ENCODE assay signal across 1 cellular context in the genomic region with DNA sequence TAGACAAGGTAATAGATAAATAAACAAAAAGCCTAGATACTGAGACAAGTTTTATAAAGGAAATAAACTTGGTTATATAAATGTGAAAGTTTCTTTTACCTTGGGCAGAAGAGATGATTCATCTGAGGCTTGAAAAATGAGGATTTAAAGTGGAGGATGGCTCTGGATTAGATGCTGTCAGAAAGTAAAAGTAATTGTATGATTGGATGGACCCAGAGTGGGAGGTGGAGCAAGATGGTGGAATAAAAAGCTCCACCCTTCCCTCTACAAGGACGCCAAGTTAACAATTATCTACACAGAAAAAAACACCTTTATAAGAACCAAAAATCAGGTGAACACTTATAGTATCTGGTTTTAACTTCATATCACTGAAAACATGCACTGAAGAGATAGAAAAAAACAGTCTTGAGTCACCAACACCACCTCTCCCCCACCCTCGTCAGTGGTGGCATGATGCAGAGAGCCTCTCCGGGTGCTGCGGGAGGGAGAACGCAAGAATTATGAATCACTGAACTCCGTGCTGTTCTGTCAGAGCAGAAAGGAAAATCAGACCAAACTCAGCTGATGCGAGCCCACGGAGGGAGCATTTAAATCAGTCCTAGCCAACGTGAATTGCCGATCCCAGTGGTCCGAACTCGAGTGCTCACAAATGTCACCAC.
TF ChIP-seq lines count a peak whose summit lies in the region.

No MANE protein-coding gene starts in this region.

TF ChIP-seq in SK-N-SH treated with all-trans-retinoic acid at 6 μM for 48 hours, 23 proteins besides CTCF, POLR2A, EP300 and RAD21 (continued from another document):
- no peak for TF ChIP-seq POU6F1 (CRISPR knock-in tag; IDR thresholded peaks at IDR 0.05; ENCODE audit: borderline replicate concordance, low read depth)
- no peak for TF ChIP-seq ARNTL (CRISPR knock-in tag; IDR thresholded peaks at IDR 0.05; ENCODE audit: borderline replicate concordance, low read depth)
- no peak for TF ChIP-seq GLIS3 (CRISPR knock-in tag; IDR thresholded peaks at IDR 0.05)
- TF ChIP-seq PATZ1 (CRISPR knock-in tag; IDR thresholded peaks at IDR 0.05; ENCODE audit: borderline replicate concordance) = no peak
- no peak for TF ChIP-seq ZFP30 (CRISPR knock-in tag; IDR thresholded peaks at IDR 0.05)
- TF ChIP-seq TCF4 (CRISPR knock-in tag; IDR thresholded peaks at IDR 0.05; ENCODE audit: borderline replicate concordance) = no peak
- TF ChIP-seq ISL1 (CRISPR knock-in tag; IDR thresholded peaks at IDR 0.05) = no peak
- no peak for TF ChIP-seq ZNF70 (CRISPR knock-in tag; IDR thresholded peaks at IDR 0.05)
